ENCODE assay signal across 27 cellular contexts in genomic region chr18:76991021-76991688, GRCh38.
DNase-seq lines count a peak whose midpoint lies in the region; ATAC-seq and TF ChIP-seq lines count a peak whose summit lies in the region.
"Had no signal": no experiment of that assay in that cellular context is flagged by ENCODE, and none has a peak within 500 bp of the region (broad histone marks: within the 10 kb centered on the region; RNA-seq: fewer than 3 reads in every experiment).

No MANE protein-coding gene starts in this region.

- no TSS peak for BruUV-seq in OCI-LY7 (replicated peaks; lab: Mats Ljungman, UMichigan)

- H3K79me2 ChIP-seq in SK-N-SH (ENCODE audit: insufficient read depth): no peaks in the 10 kb centered on the region
- no peaks in the 10 kb centered on the region for H3K79me2 ChIP-seq in OCI-LY7 (ENCODE audit: insufficient read depth, low read depth, low read length)

- TF ChIP-seq CTCF in SK-N-SH (IDR thresholded peaks at IDR 0.05) (no peak), OCI-LY7 (conservative IDR thresholded peaks at IDR 0.05; ENCODE audit: low read length) (no peak), gastroesophageal sphincter (IDR thresholded peaks at IDR 0.05) (no peak)

- intact Hi-C loops in OCI-LY7 (cut with micrococcal nuclease; ENCODE audit: unreplicated experiment): no loop called here

- H3K36me3 ChIP-seq in SK-N-SH (replicated peaks in 1 of 2; ENCODE audit: control insufficient read depth in 1 of 2, insufficient read depth in 2 of 2, low read length in 1 of 2) (no peaks in the 10 kb centered on the region), OCI-LY7 (ENCODE audit: insufficient read depth, low read length) (no peaks in the 10 kb centered on the region), gastroesophageal sphincter (no peaks in the 10 kb centered on the region)
- H3K36me3 ChIP-seq: esophagus squamous epithelium, sigmoid colon, suprapubic skin had no signal

- no peak; the same call in 2 of the 3 replicates for ATAC-seq in SK-N-SH treated with all-trans-retinoic acid at 6 μM for 48 hours
- ATAC-seq in gastroesophageal sphincter: peak; percentile 17
- ATAC-seq in GM19467 (IDR thresholded peaks at IDR 0.05; ENCODE audit: unreplicated experiment): no peak
- no peak for ATAC-seq in HG03108 (IDR thresholded peaks at IDR 0.05; ENCODE audit: unreplicated experiment)
- ATAC-seq: body of pancreas; naive thymus-derived CD8-positive, alpha-beta T cell had no signal

- peaks cover 0 to 10% of the 10 kb centered on the region in 2 experiments; a peak in 1 of 4 replicates for H3K4me1 ChIP-seq in SK-N-SH (ENCODE audit: control insufficient read depth in 1 of 2, insufficient read depth in 2 of 2, low read depth in 1 of 2, low read length in 1 of 2)
- peaks cover 9% of the 10 kb centered on the region for H3K4me1 ChIP-seq in OCI-LY7 (ENCODE audit: insufficient read depth, low read length, poor library complexity, severe bottlenecking)
- no peaks in the 10 kb centered on the region for H3K4me1 ChIP-seq in gastroesophageal sphincter
- H3K4me1 ChIP-seq: body of pancreas, sigmoid colon, suprapubic skin had no signal

- TF ChIP-seq RAD21 in SK-N-SH (IDR thresholded peaks at IDR 0.05; ENCODE audit: low read length): no peak

- no peaks in the 10 kb centered on the region for H4K20me1 ChIP-seq in SK-N-SH (ENCODE audit: insufficient read depth)
- no peaks in the 10 kb centered on the region for H4K20me1 ChIP-seq in OCI-LY7 (ENCODE audit: insufficient read depth, low read length)

- 66% methylated on average over 17 of the region's 20 CpGs for WGBS in SK-N-SH (ENCODE audit: low lambda C conversion rate)
- WGBS in gastroesophageal sphincter (ENCODE audit: low coverage in 1 of 2), 2 donors: 81 to 99% methylated on average over 9 to 19 of the region's 20 CpGs

- CTCF ChIA-PET in SK-N-SH (lab: Yijun Ruan, JAX) (interaction anchor here (0.9 to 3.1 kb wide), 8 partner anchors 8 to 221 kb away, joined by 3 to 29 read pairs (median 8); no protein-coding TSS in a partner anchor), OCI-LY7 (lab: Charles Lee; ENCODE audit: unreplicated experiment) (no interaction called here)

- POLR2A ChIA-PET in SK-N-SH (lab: Yijun Ruan, JAX) (no interaction called here), OCI-LY7 (lab: Charles Lee) (no interaction called here)

- H3F3A ChIP-seq in SK-N-SH (replicated peaks; ENCODE audit: insufficient read depth): no peaks in the 10 kb centered on the region

- H3K9me2 ChIP-seq in SK-N-SH (no peaks in the 10 kb centered on the region), OCI-LY7 (ENCODE audit: insufficient read depth, low read length) (no peaks in the 10 kb centered on the region)

- DNase-seq in SK-N-SH: peak; percentile 70
- DNase-seq in OCI-LY7 (ENCODE audit: low spot score): no peak
- DNase-seq in substantia nigra (lab: John Stamatoyannopoulos, UW): no peak
- no peak for DNase-seq in SIG-M5 treated with dmso at 0.1 percent for 504 hours (lab: John Stamatoyannopoulos, UW; ENCODE audit: unreplicated experiment)
- DNase-seq: activated CD4-positive, alpha-beta T cell treated with anti-CD3 and anti-CD28 coated beads, Interleukin-2, amount 50 U/mL, for 1 hour; activated effector memory CD4-positive, alpha-beta T cell treated with anti-CD3 and anti-CD28 coated beads, Interleukin-2, amount 50 U/mL, for 16 hours; COR-L47; DMS79 treated with DMSO at 0.1 percent for 48 hours; esophagus squamous epithelium; HFFc6; Kasumi-1; mesendoderm; naive thymus-derived CD8-positive, alpha-beta T cell; NCI-H1048; NCI-H187 treated with DMSO at 0.1 percent for 48 hours; NCI-H2227 treated with DMSO at 0.1 percent for 48 hours; NCI-H748 treated with DMSO at 0.1 percent for 48 hours; sigmoid colon; stimulated activated CD4-positive, alpha-beta T cell treated with anti-CD3 and anti-CD28 coated beads, Interleukin-15, amount 100 ng/mL, for 24 hours; stimulated activated CD8-positive, alpha-beta memory T cell treated with anti-CD3 and anti-CD28 coated beads, Interleukin-4, amount 100 ng/mL, for 48 hours had no signal

- no peak overlapping the region for H3K27ac ChIP-seq in SK-N-SH (ENCODE audit: low read depth in 2 of 2, low read length in 1 of 2)
- no peak overlapping the region for H3K27ac ChIP-seq in OCI-LY7 (ENCODE audit: low read depth, low read length, poor library complexity, severe bottlenecking)
- H3K27ac ChIP-seq in gastroesophageal sphincter: no peak overlapping the region
- H3K27ac ChIP-seq in substantia nigra (ENCODE audit: low read depth, low read length, poor library complexity, severe bottlenecking): peak overlapping the region; percentile 33
- H3K27ac ChIP-seq: 22Rv1, body of pancreas, esophagus squamous epithelium, sigmoid colon, suprapubic skin had no signal

- no peak for TF ChIP-seq EP300 in SK-N-SH (IDR thresholded peaks at IDR 0.05; ENCODE audit: borderline replicate concordance in 1 of 2, low read depth in 1 of 2, low read length in 1 of 2)
- no peak for TF ChIP-seq EP300 in gastroesophageal sphincter (IDR thresholded peaks at IDR 0.05)

- no peak overlapping the region for H3K4me3 ChIP-seq in SK-N-SH (ENCODE audit: low read depth in 2 of 2, low read length in 1 of 2)
- no peak overlapping the region for H3K4me3 ChIP-seq in OCI-LY7 (ENCODE audit: low read depth, low read length, poor library complexity, severe bottlenecking)
- no peak overlapping the region for H3K4me3 ChIP-seq in gastroesophageal sphincter
- H3K4me3 ChIP-seq: body of pancreas, esophagus squamous epithelium, sigmoid colon, suprapubic skin had no signal

- no peak for TF ChIP-seq POLR2A in gastroesophageal sphincter (IDR thresholded peaks at IDR 0.05)

- H2AFZ ChIP-seq in SK-N-SH (ENCODE audit: low read depth) (no peak overlapping the region), OCI-LY7 (ENCODE audit: low read length) (no peak overlapping the region)

- no peak overlapping the region for H3K9ac ChIP-seq in SK-N-SH

- H3K9me3 ChIP-seq in SK-N-SH (no peaks in the 10 kb centered on the region), OCI-LY7 (ENCODE audit: low read length) (no peaks in the 10 kb centered on the region), gastroesophageal sphincter (peaks cover 0 to 4% (median 0%) of the 10 kb centered on the region in 3 donors)
- H3K9me3 ChIP-seq: body of pancreas, esophagus squamous epithelium, suprapubic skin had no signal

- H3K4me2 ChIP-seq in SK-N-SH: no peak overlapping the region
- peak overlapping the region; percentile 4; the same call in 1 of the 2 replicates for H3K4me2 ChIP-seq in OCI-LY7 (ENCODE audit: low read length)

- H3K27me3 ChIP-seq in SK-N-SH (ENCODE audit: insufficient read depth) (no peaks in the 10 kb centered on the region), gastroesophageal sphincter (no peaks in the 10 kb centered on the region)
- H3K27me3 ChIP-seq: body of pancreas, esophagus squamous epithelium, sigmoid colon, suprapubic skin had no signal

TF ChIP-seq in SK-N-SH, 30 proteins besides CTCF, POLR2A, EP300 and RAD21:
- TF ChIP-seq IRF3 (IDR thresholded peaks at IDR 0.05; ENCODE audit: low read depth, low read length): no peak
- TF ChIP-seq GATA2 (CRISPR knock-in tag; IDR thresholded peaks at IDR 0.05): peak; percentile 87
- no peak for TF ChIP-seq EZH2phosphoT487 (IDR thresholded peaks at IDR 0.05; ENCODE audit: borderline replicate concordance, low read depth)
- TF ChIP-seq JUND (IDR thresholded peaks at IDR 0.05): no peak
- no peak for TF ChIP-seq NRF1 (IDR thresholded peaks at IDR 0.05; ENCODE audit: low read depth, low read length)
- TF ChIP-seq YY1 (IDR thresholded peaks at IDR 0.05; ENCODE audit: low read depth): no peak

TF ChIP-seq in SK-N-SH treated with all-trans-retinoic acid at 6 μM for 48 hours, 23 proteins besides CTCF, POLR2A, EP300 and RAD21 (continues in another document):
- TF ChIP-seq ESRRG (CRISPR knock-in tag; IDR thresholded peaks at IDR 0.05): no peak
- TF ChIP-seq TOX (CRISPR knock-in tag; IDR thresholded peaks at IDR 0.05; ENCODE audit: borderline replicate concordance): no peak
- no peak for TF ChIP-seq GLIS3 (CRISPR knock-in tag; IDR thresholded peaks at IDR 0.05)
- no peak for TF ChIP-seq CREB5 (CRISPR knock-in tag; IDR thresholded peaks at IDR 0.05; ENCODE audit: low read depth)
- TF ChIP-seq OSR1 (CRISPR knock-in tag; IDR thresholded peaks at IDR 0.05): no peak
- no peak for TF ChIP-seq ARNTL (CRISPR knock-in tag; IDR thresholded peaks at IDR 0.05; ENCODE audit: borderline replicate concordance, low read depth)
- TF ChIP-seq RARB (CRISPR knock-in tag; IDR thresholded peaks at IDR 0.05): no peak
- no peak for TF ChIP-seq TSHZ2 (CRISPR knock-in tag; IDR thresholded peaks at IDR 0.05)
- no peak for TF ChIP-seq ZFP3 (CRISPR knock-in tag; IDR thresholded peaks at IDR 0.05)
- no peak for TF ChIP-seq ISL1 (CRISPR knock-in tag; IDR thresholded peaks at IDR 0.05)
